7 cellular contexts compared by ENCODE assay signal in the genomic region with DNA sequence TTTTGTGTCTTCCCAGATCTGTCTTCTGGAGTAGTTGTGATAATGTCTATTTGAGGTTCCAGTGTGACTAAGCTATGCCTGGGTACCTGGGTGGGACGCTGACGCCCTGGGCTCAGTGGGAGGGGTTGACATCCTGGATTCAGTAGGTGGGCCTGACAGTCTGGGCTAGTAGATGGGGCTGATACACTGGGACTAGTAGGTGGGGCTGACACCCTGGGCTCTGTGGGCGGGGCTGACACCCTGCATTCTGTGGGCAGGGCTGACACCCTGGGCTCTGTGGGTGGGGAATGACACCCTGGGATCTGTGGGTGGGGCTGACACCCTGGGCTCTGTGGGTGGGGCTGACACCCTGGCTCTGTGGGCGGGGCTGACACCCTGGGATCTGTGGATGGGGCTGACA.
A peak's percentile ranks its signal among the peaks of the same experiment; 100 is the strongest.
DNase-seq lines count a peak whose midpoint lies in the region; ATAC-seq and TF ChIP-seq lines count a peak whose summit lies in the region.
"Not testable (repeated sequence)": the region's sequence is repeated elsewhere in the genome, so short reads cannot be mapped to it uniquely, and the experiment has no call there.

No MANE protein-coding gene starts in this region.

- peaks cover 13% of the 10 kb centered on the region; the same call in 1 of the 2 replicates for H3K27me3 ChIP-seq in PC-9 (ENCODE audit: insufficient read depth, low read depth)
- not testable (repeated sequence) for H3K27me3 ChIP-seq in rectal smooth muscle tissue (ENCODE audit: control insufficient read depth, insufficient read depth, low read length)

- not testable (repeated sequence) for BruUV-seq in PC-9 (replicated peaks; lab: Mats Ljungman, UMichigan)

- not testable (repeated sequence) for H3K4me3 ChIP-seq in HEK293 (ENCODE audit: low read depth, low read length); PC-9; rectal smooth muscle tissue (ENCODE audit: low read length)

- peak overlapping the region; percentile 35 for H3K27ac Mint-ChIP-seq in activated T-helper 1 cell treated with anti-CD3 and anti-CD28 coated beads, Interleukin-12 subunit alpha, Interleukin-12 subunit beta, Interleukin-2, Interleukin-4 antibody, amounts not matched to agents 30 ng/mL and 10 ng/mL and 1 ng/mL, durations not matched to agents 14 hours and 24 hours and 36 hours
- H3K27ac Mint-ChIP-seq in chondrocyte (ENCODE audit: unreplicated experiment): not testable (repeated sequence)

- H3K9me3 Mint-ChIP-seq in activated T-helper 1 cell treated with anti-CD3 and anti-CD28 coated beads, Interleukin-12 subunit alpha, Interleukin-12 subunit beta, Interleukin-2, Interleukin-4 antibody, amounts not matched to agents 30 ng/mL and 10 ng/mL and 1 ng/mL, durations not matched to agents 14 hours and 24 hours and 36 hours: peaks cover 12% of the 10 kb centered on the region
- H3K9me3 Mint-ChIP-seq in chondrocyte (ENCODE audit: low read depth): not testable (repeated sequence)

- not testable (repeated sequence) for H3K27ac ChIP-seq in HEK293 (ENCODE audit: extremely low read depth, low read depth, low read length)
- H3K27ac ChIP-seq in PC-9 (peak overlapping the region; percentile 80), rectal smooth muscle tissue (ENCODE audit: low read depth, low read length) (peak overlapping the region; percentile 53)

- not testable (repeated sequence) for H3K36me3 ChIP-seq in HEK293 (ENCODE audit: control insufficient read depth in 2 of 2, insufficient read depth in 1 of 2, low read length in 2 of 2); PC-9 (ENCODE audit: low read depth); rectal smooth muscle tissue (ENCODE audit: control insufficient read depth, insufficient read depth, low read length)

- intact Hi-C loops in PC-9 (cut with micrococcal nuclease; ENCODE audit: unreplicated experiment); left cardiac atrium (cut with DNase I): not testable (repeated sequence)
- intact Hi-C loops in activated T-helper 1 cell treated with anti-CD3 and anti-CD28 coated beads, Interleukin-12 subunit alpha, Interleukin-12 subunit beta, Interleukin-2, Interleukin-4 antibody, amounts not matched to agents 30 ng/mL and 10 ng/mL and 1 ng/mL, durations not matched to agents 14 hours and 24 hours and 36 hours (cut with micrococcal nuclease): loop anchor here (5.0 kb wide), 1 partner anchor 111 kb away; no protein-coding TSS in a partner anchor

- H4K20me1 ChIP-seq in PC-9 (ENCODE audit: insufficient read depth): not testable (repeated sequence)

- not testable (repeated sequence) for H3K79me2 ChIP-seq in PC-9 (ENCODE audit: low read depth)

- H3K4me3 Mint-ChIP-seq in activated T-helper 1 cell treated with anti-CD3 and anti-CD28 coated beads, Interleukin-12 subunit alpha, Interleukin-12 subunit beta, Interleukin-2, Interleukin-4 antibody, amounts not matched to agents 30 ng/mL and 10 ng/mL and 1 ng/mL, durations not matched to agents 14 hours and 24 hours and 36 hours; chondrocyte (ENCODE audit: unreplicated experiment): not testable (repeated sequence)

- ATAC-seq in left cardiac atrium: peak; percentile 38 to 55

- not testable (repeated sequence) for H3K9ac ChIP-seq in rectal smooth muscle tissue (ENCODE audit: low read length)

- H3K9me3 ChIP-seq in HEK293 (ENCODE audit: control insufficient read depth, insufficient read depth, low read depth, low read length); PC-9 (ENCODE audit: insufficient read depth, low read depth): not testable (repeated sequence)

- not testable (repeated sequence) for H3K9me2 ChIP-seq in PC-9 (ENCODE audit: insufficient read depth)

- DNase-seq in PC-9: not testable (repeated sequence)
- DNase-seq in activated CD4-positive, alpha-beta T cell treated with anti-CD3 and anti-CD28 coated beads, Interleukin-2, amount 50 U/mL, for 4 hours: peak; percentile 33 to 46
- peak; percentile 53 for DNase-seq in activated T-helper 1 cell treated with anti-CD3 and anti-CD28 coated beads, Interleukin-12 subunit alpha, Interleukin-12 subunit beta, Interleukin-2, Interleukin-4 antibody, amounts not matched to agents 30 ng/mL and 10 ng/mL and 1 ng/mL, durations not matched to agents 14 hours and 24 hours and 36 hours (ENCODE audit: low spot score)
- peak; percentile 33 for DNase-seq in chondrocyte (ENCODE audit: low spot score)
- DNase-seq in left cardiac atrium: peak; percentile 56

- H3K4me2 ChIP-seq in PC-9: not testable (repeated sequence)

- H3K4me1 Mint-ChIP-seq in activated T-helper 1 cell treated with anti-CD3 and anti-CD28 coated beads, Interleukin-12 subunit alpha, Interleukin-12 subunit beta, Interleukin-2, Interleukin-4 antibody, amounts not matched to agents 30 ng/mL and 10 ng/mL and 1 ng/mL, durations not matched to agents 14 hours and 24 hours and 36 hours (ENCODE audit: low read depth): peaks cover 24% of the 10 kb centered on the region
- H3K4me1 Mint-ChIP-seq in chondrocyte (ENCODE audit: low read depth): peaks cover 19% of the 10 kb centered on the region

- H2AFZ ChIP-seq in PC-9: not testable (repeated sequence)

- H3F3A ChIP-seq in PC-9 (ENCODE audit: insufficient read depth, low read depth): peaks cover 19% of the 10 kb centered on the region

- TF ChIP-seq CTCF in HEK293 (tag by site-specific recombination; IDR thresholded peaks at IDR 0.05); PC-9 (conservative IDR thresholded peaks at IDR 0.05); chondrocyte (IDR thresholded peaks at IDR 0.05): not testable (repeated sequence)

- POLR2A ChIA-PET in HEK293 (lab: Yijun Ruan, JAX): interaction anchor here (0.7 kb wide), 1 partner anchor 33 kb away, joined by 8 read pairs; no protein-coding TSS in a partner anchor
- POLR2A ChIA-PET in PC-9 (lab: Charles Lee; ENCODE audit: unreplicated experiment): not testable (repeated sequence)

- not testable (repeated sequence) for H3K36me3 Mint-ChIP-seq in activated T-helper 1 cell treated with anti-CD3 and anti-CD28 coated beads, Interleukin-12 subunit alpha, Interleukin-12 subunit beta, Interleukin-2, Interleukin-4 antibody, amounts not matched to agents 30 ng/mL and 10 ng/mL and 1 ng/mL, durations not matched to agents 14 hours and 24 hours and 36 hours (ENCODE audit: low read depth); chondrocyte (ENCODE audit: low read depth)

- CTCF ChIA-PET in HEK293 (lab: Yijun Ruan, JAX): not testable (repeated sequence)
- CTCF ChIA-PET in PC-9 (lab: Charles Lee): interaction anchor here (0.7 kb wide), 1 partner anchor 25 kb away, joined by 5 read pairs; no protein-coding TSS in a partner anchor

- H3K4me1 ChIP-seq in HEK293 (ENCODE audit: control insufficient read depth, insufficient read depth, low read length): not testable (repeated sequence)
- H3K4me1 ChIP-seq in PC-9 (replicated peaks; ENCODE audit: insufficient read depth) (peaks cover 22% of the 10 kb centered on the region; the same call in 1 of the 2 replicates), rectal smooth muscle tissue (ENCODE audit: control insufficient read depth, insufficient read depth, low read length) (peaks cover 17% of the 10 kb centered on the region)

- not testable (repeated sequence) for H3K27me3 Mint-ChIP-seq in activated T-helper 1 cell treated with anti-CD3 and anti-CD28 coated beads, Interleukin-12 subunit alpha, Interleukin-12 subunit beta, Interleukin-2, Interleukin-4 antibody, amounts not matched to agents 30 ng/mL and 10 ng/mL and 1 ng/mL, durations not matched to agents 14 hours and 24 hours and 36 hours (ENCODE audit: insufficient read depth); chondrocyte (ENCODE audit: low read depth)

TF ChIP-seq in HEK293, 187 proteins besides CTCF, POLR2A, EP300 and RAD21:
- TF ChIP-seq ZFHX2 (tag by site-specific recombination; conservative IDR thresholded peaks at IDR 0.05): peak; percentile 82
- peak; percentile 58; the same call in 1 of the 2 replicates for TF ChIP-seq KLF1 (tag by site-specific recombination; IDR thresholded peaks at IDR 0.05)
- TF ChIP-seq SP2 (tag by site-specific recombination; IDR thresholded peaks at IDR 0.05): 0 out of 2 replicates have a peak, but pooled peaks have one; percentile 28
- peak; percentile 28; the same call in 1 of the 2 replicates for TF ChIP-seq GLIS1 (tag by site-specific recombination; IDR thresholded peaks at IDR 0.05)
- peak; percentile 61 for TF ChIP-seq EGR2 (tag by site-specific recombination; IDR thresholded peaks at IDR 0.05; ENCODE audit: low read depth)
